1 cellular context compared by ENCODE assay signal in the genomic region with DNA sequence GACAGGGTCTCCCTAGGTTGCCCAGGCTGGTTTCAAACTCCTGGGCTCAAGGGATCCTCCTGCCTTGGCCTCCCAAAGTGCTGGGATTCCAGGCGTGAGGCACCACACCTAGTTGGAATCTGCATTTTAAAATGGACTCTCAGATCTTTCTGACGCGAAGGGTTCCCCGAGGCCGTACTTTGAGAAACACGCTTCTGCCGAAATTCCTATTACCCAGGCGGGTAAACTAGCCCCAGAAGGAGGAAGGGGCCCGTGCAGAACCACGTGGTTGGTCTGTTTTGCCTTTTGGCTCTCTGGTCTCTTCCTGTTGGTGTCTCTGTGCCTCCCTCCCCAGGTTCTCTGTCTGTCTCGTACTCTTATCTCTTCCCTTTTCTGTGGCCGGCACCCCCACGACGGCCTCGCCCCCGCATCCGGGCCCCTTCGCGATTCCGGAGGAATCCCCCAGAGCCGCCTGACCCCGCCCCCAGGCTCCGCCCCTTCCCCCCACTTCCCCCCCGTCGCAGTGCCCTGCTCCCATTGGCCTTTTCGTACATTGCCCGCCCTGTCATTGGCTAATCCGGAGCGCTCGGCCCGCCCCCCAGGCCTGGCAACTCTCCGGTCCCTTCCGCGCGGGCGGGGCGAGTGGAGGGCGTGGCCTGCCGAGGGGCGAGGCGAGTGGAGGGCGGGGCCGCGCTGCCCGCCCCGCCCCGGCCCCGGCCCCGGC.
TF ChIP-seq lines count a peak whose summit lies in the region.

A gene (plus strand): TSS at position 689 of the 703 bp plus-strand sequence. CDS start 12,354 bp downstream, outside the sequence.

TF ChIP-seq in HepG2, 621 proteins besides CTCF, POLR2A, EP300 and RAD21 (continued from another document and continues in another):
- TF ChIP-seq HNRNPK (IDR thresholded peaks at IDR 0.05; ENCODE audit: low read depth, low read length, poor library complexity, severe bottlenecking) (no peak), MXD4 (CRISPR knock-in tag; IDR thresholded peaks at IDR 0.05) (peak; percentile 41; the same call in 1 of the 2 replicates), NR2F6 (IDR thresholded peaks at IDR 0.05) (no peak), NR2F6 (CRISPR knock-in tag; IDR thresholded peaks at IDR 0.05) (0 out of 2 replicates have a peak, but pooled peaks have one; percentile 19), ZNF335 (CRISPR knock-in tag; IDR thresholded peaks at IDR 0.05) (no peak), ZNF720 (CRISPR knock-in tag; IDR thresholded peaks at IDR 0.05) (no peak), NCOA5 (CRISPR knock-in tag; IDR thresholded peaks at IDR 0.05) (no peak), ZNF24 (IDR thresholded peaks at IDR 0.05) (no peak), THAP11 (CRISPR knock-in tag; IDR thresholded peaks at IDR 0.05) (peak; percentile 47), SOX13 (IDR thresholded peaks at IDR 0.05) (no peak), SOX13 (CRISPR knock-in tag; conservative IDR thresholded peaks at IDR 0.05 in 1 of 2, IDR thresholded peaks at IDR 0.05 in 1 of 2) (0 out of 4 replicates have a peak, but pooled peaks of 1 of the 2 experiments have one; percentile 5), NFKBIZ (CRISPR knock-in tag; IDR thresholded peaks at IDR 0.05) (no peak), ZNF607 (CRISPR knock-in tag; IDR thresholded peaks at IDR 0.05; ENCODE audit: borderline replicate concordance) (0 out of 2 replicates have a peak, but pooled peaks have one; percentile 0), KLF16 (CRISPR knock-in tag; IDR thresholded peaks at IDR 0.05) (no peak; a peak in 1 of 4 replicates), FOSL2 (CRISPR knock-in tag; IDR thresholded peaks at IDR 0.05) (peak; percentile 8; the same call in 1 of the 2 replicates), RBM39 (IDR thresholded peaks at IDR 0.05; ENCODE audit: low read depth, low read length, poor library complexity, severe bottlenecking) (no peak), NFYC (CRISPR knock-in tag; IDR thresholded peaks at IDR 0.05) (peak; percentile 86), ZNF605 (CRISPR knock-in tag; IDR thresholded peaks at IDR 0.05) (no peak), SP5 (CRISPR knock-in tag; IDR thresholded peaks at IDR 0.05; ENCODE audit: borderline replicate concordance, low read depth) (0 out of 2 replicates have a peak, but pooled peaks have one; percentile 9), HNRNPH1 (optimal IDR thresholded peaks at IDR 0.05; ENCODE audit: low read depth, low read length) (no peak), FOXO1 (CRISPR knock-in tag; IDR thresholded peaks at IDR 0.05) (0 out of 2 replicates have a peak, but pooled peaks have one; percentile 17), ZNF619 (CRISPR knock-in tag; IDR thresholded peaks at IDR 0.05) (no peak), SAP130 (CRISPR knock-in tag; IDR thresholded peaks at IDR 0.05; ENCODE audit: low read depth) (peak; percentile 72), ZNF83 (CRISPR knock-in tag; IDR thresholded peaks at IDR 0.05; ENCODE audit: borderline replicate concordance) (no peak), MXI1 (IDR thresholded peaks at IDR 0.05; ENCODE audit: borderline replicate concordance, low read depth, low read length) (peak; percentile 84; the same call in 1 of the 3 replicates), MYNN (CRISPR knock-in tag; IDR thresholded peaks at IDR 0.05; ENCODE audit: low read depth) (no peak), ZMYM2 (CRISPR knock-in tag; IDR thresholded peaks at IDR 0.05) (no peak), HNRNPUL1 (IDR thresholded peaks at IDR 0.05; ENCODE audit: low read depth, low read length) (no peak), ZNF629 (CRISPR knock-in tag; conservative IDR thresholded peaks at IDR 0.05) (peak; percentile 57), RAD51 (IDR thresholded peaks at IDR 0.05; ENCODE audit: borderline replicate concordance) (peak; percentile 20; the same call in 1 of the 2 replicates), U2AF1 (optimal IDR thresholded peaks at IDR 0.05; ENCODE audit: low read depth, low read length) (peak; percentile 43), TBX2 (CRISPR knock-in tag; IDR thresholded peaks at IDR 0.05; ENCODE audit: borderline replicate concordance) (0 out of 2 replicates have a peak, but pooled peaks have one; percentile 15)
- TF ChIP-seq, protein P1, sequence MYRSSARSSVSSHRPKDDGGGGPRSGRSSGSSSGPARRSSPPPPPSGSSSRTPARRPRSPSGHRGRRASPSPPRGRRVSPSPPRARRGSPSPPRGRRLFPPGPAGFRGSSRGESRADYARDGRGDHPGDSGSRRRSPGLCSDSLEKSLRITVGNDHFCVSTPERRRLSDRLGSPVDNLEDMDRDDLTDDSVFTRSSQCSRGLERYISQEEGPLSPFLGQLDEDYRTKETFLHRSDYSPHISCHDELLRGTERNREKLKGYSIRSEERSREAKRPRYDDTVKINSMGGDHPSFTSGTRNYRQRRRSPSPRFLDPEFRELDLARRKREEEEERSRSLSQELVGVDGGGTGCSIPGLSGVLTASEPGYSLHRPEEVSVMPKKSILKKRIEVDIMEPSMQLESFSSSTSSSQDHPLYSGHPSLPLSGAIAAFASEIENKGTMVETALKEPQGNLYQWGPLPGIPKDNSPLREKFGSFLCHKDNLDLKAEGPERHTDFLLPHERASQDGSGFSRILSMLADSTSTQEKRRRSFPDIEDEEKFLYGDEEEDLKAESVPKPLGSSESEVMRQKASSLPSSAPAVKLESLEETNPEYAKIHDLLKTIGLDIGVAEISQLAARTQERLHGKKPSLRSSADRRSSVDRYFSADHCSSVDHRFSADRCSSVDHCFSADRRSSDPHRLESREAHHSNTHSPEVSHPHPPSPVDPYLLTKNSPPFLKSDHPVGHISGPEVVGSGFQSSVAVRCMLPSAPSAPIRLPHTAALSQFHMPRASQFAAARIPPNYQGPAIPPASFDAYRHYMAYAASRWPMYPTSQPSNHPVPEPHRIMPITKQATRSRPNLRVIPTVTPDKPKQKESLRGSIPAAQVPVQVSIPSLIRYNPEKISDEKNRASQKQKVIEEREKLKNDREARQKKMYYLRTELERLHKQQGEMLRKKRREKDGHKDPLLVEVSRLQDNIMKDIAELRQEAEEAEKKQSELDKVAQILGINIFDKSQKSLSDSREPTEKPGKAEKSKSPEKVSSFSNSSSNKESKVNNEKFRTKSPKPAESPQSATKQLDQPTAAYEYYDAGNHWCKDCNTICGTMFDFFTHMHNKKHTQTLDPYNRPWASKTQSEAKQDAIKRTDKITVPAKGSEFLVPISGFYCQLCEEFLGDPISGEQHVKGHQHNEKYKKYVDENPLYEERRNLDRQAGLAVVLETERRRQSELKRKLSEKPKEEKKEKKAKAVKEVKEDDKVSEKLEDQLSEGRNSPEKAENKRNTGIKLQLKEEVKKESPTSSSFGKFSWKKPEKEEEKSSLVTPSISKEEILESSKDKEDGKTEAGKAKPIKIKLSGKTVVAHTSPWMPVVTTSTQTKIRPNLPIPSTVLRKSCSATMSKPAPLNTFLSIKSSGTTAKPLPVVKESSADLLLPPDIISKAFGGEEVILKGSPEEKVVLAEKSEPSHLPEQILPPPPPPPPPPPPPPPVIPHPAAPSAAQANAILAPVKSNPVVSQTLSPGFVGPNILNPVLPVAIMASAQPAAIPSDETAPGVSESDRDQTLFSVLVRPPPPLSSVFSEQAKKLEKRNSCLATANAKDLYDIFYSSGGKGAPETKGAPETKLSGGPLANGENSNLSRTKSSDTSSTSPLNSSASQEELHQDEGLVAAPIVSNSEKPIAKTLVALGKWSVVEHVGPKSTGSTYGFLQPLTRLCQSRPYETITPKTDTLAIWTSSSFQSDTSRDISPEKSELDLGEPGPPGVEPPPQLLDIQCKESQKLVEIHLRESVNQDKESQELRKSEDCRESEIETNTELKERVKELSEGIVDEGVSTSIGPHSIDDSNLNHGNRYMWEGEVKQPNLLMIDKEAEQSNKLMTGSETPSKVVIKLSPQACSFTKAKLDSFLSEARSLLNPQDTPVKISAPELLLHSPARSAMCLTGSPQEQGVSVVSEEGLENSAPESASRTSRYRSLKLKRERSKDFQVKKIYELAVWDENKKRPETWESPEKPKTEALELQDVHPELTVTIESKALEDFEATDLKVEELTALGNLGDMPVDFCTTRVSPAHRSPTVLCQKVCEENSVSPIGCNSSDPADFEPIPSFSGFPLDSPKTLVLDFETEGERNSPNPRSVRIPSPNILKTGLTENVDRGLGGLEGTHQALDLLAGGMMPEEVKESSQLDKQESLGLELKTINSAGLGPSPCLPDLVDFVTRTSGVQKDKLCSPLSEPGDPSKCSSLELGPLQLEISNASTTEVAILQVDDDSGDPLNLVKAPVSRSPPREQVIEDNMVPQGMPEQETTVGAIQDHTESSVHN (CRISPR knock-in tag; IDR thresholded peaks at IDR 0.05) = no peak
- TF ChIP-seq, protein P2, sequence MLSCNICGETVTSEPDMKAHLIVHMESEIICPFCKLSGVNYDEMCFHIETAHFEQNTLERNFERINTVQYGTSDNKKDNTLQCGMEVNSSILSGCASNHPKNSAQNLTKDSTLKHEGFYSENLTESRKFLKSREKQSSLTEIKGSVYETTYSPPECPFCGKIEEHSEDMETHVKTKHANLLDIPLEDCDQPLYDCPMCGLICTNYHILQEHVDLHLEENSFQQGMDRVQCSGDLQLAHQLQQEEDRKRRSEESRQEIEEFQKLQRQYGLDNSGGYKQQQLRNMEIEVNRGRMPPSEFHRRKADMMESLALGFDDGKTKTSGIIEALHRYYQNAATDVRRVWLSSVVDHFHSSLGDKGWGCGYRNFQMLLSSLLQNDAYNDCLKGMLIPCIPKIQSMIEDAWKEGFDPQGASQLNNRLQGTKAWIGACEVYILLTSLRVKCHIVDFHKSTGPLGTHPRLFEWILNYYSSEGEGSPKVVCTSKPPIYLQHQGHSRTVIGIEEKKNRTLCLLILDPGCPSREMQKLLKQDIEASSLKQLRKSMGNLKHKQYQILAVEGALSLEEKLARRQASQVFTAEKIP (CRISPR knock-in tag; IDR thresholded peaks at IDR 0.05; ENCODE audit: borderline replicate concordance) = no peak
- TF ChIP-seq, protein P3, sequence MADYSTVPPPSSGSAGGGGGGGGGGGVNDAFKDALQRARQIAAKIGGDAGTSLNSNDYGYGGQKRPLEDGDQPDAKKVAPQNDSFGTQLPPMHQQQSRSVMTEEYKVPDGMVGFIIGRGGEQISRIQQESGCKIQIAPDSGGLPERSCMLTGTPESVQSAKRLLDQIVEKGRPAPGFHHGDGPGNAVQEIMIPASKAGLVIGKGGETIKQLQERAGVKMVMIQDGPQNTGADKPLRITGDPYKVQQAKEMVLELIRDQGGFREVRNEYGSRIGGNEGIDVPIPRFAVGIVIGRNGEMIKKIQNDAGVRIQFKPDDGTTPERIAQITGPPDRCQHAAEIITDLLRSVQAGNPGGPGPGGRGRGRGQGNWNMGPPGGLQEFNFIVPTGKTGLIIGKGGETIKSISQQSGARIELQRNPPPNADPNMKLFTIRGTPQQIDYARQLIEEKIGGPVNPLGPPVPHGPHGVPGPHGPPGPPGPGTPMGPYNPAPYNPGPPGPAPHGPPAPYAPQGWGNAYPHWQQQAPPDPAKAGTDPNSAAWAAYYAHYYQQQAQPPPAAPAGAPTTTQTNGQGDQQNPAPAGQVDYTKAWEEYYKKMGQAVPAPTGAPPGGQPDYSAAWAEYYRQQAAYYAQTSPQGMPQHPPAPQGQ (CRISPR knock-in tag; IDR thresholded peaks at IDR 0.05; ENCODE audit: borderline replicate concordance) = no peak
- TF ChIP-seq, protein P4, sequence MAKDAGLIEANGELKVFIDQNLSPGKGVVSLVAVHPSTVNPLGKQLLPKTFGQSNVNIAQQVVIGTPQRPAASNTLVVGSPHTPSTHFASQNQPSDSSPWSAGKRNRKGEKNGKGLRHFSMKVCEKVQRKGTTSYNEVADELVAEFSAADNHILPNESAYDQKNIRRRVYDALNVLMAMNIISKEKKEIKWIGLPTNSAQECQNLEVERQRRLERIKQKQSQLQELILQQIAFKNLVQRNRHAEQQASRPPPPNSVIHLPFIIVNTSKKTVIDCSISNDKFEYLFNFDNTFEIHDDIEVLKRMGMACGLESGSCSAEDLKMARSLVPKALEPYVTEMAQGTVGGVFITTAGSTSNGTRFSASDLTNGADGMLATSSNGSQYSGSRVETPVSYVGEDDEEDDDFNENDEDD (CRISPR knock-in tag; IDR thresholded peaks at IDR 0.05; ENCODE audit: borderline replicate concordance) = 0 out of 2 replicates have a peak, but pooled peaks have one; percentile 2
- TF ChIP-seq, protein P5, sequence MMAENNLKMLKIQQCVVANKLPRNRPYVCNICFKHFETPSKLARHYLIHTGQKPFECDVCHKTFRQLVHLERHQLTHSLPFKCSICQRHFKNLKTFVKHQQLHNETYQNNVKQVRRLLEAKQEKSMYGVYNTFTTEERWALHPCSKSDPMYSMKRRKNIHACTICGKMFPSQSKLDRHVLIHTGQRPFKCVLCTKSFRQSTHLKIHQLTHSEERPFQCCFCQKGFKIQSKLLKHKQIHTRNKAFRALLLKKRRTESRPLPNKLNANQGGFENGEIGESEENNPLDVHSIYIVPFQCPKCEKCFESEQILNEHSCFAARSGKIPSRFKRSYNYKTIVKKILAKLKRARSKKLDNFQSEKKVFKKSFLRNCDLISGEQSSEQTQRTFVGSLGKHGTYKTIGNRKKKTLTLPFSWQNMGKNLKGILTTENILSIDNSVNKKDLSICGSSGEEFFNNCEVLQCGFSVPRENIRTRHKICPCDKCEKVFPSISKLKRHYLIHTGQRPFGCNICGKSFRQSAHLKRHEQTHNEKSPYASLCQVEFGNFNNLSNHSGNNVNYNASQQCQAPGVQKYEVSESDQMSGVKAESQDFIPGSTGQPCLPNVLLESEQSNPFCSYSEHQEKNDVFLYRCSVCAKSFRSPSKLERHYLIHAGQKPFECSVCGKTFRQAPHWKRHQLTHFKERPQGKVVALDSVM (CRISPR knock-in tag; IDR thresholded peaks at IDR 0.05) = peak; percentile 76
- TF ChIP-seq, protein P6, sequence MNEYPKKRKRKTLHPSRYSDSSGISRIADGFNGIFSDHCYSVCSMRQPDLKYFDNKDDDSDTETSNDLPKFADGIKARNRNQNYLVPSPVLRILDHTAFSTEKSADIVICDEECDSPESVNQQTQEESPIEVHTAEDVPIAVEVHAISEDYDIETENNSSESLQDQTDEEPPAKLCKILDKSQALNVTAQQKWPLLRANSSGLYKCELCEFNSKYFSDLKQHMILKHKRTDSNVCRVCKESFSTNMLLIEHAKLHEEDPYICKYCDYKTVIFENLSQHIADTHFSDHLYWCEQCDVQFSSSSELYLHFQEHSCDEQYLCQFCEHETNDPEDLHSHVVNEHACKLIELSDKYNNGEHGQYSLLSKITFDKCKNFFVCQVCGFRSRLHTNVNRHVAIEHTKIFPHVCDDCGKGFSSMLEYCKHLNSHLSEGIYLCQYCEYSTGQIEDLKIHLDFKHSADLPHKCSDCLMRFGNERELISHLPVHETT (CRISPR knock-in tag; conservative IDR thresholded peaks at IDR 0.05) = no peak
- TF ChIP-seq, protein P7, sequence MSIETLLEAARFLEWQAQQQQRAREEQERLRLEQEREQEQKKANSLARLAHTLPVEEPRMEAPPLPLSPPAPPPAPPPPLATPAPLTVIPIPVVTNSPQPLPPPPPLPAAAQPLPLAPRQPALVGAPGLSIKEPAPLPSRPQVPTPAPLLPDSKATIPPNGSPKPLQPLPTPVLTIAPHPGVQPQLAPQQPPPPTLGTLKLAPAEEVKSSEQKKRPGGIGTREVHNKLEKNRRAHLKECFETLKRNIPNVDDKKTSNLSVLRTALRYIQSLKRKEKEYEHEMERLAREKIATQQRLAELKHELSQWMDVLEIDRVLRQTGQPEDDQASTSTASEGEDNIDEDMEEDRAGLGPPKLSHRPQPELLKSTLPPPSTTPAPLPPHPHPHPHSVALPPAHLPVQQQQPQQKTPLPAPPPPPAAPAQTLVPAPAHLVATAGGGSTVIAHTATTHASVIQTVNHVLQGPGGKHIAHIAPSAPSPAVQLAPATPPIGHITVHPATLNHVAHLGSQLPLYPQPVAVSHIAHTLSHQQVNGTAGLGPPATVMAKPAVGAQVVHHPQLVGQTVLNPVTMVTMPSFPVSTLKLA (IDR thresholded peaks at IDR 0.05) = peak; percentile 57; the same call in 1 of the 2 replicates
